1 cellular context compared by ENCODE assay signal in genomic region chr2:20635698-20636584, GRCh38.
A peak's percentile ranks its signal among the peaks of the same experiment; 100 is the strongest.
TF ChIP-seq lines count a peak whose summit lies in the region.

No MANE protein-coding gene starts in this region.

TF ChIP-seq in HepG2, 621 proteins besides CTCF, POLR2A, EP300 and RAD21 (continued from another document and continues in another):
- TF ChIP-seq ZNF646 (CRISPR knock-in tag; IDR thresholded peaks at IDR 0.05), result no peak
- TF ChIP-seq TCF7L2 (IDR thresholded peaks at IDR 0.05; ENCODE audit: low read depth, low read length), result no peak
- no peak for TF ChIP-seq ZFP90 (CRISPR knock-in tag; IDR thresholded peaks at IDR 0.05; ENCODE audit: borderline replicate concordance)
- peak; percentile 79; the same call in 1 of the 2 replicates for TF ChIP-seq ZNF33B (CRISPR knock-in tag; IDR thresholded peaks at IDR 0.05)
- peak; percentile 78 for TF ChIP-seq AGO2 (optimal IDR thresholded peaks at IDR 0.05; ENCODE audit: low read depth, low read length)
- TF ChIP-seq CC2D1A (CRISPR knock-in tag; IDR thresholded peaks at IDR 0.05), result no peak
- no peak for TF ChIP-seq EHMT2 (IDR thresholded peaks at IDR 0.05; ENCODE audit: borderline replicate concordance, low read depth, low read length)
- TF ChIP-seq HDAC1 (CRISPR knock-in tag; IDR thresholded peaks at IDR 0.05), result no peak
- TF ChIP-seq JDP2 (CRISPR knock-in tag; IDR thresholded peaks at IDR 0.05; ENCODE audit: borderline replicate concordance), result no peak
- TF ChIP-seq ZBTB26 (CRISPR knock-in tag; IDR thresholded peaks at IDR 0.05; ENCODE audit: borderline replicate concordance), result peak; percentile 63
- TF ChIP-seq ZNF563 (CRISPR knock-in tag; IDR thresholded peaks at IDR 0.05), result 0 out of 2 replicates have a peak, but pooled peaks have one; percentile 27
- TF ChIP-seq ZMYM4 (CRISPR knock-in tag; IDR thresholded peaks at IDR 0.05), result peak; percentile 79
- TF ChIP-seq KLF13 (CRISPR knock-in tag; IDR thresholded peaks at IDR 0.05), result no peak
- 0 out of 2 replicates have a peak, but pooled peaks have one; percentile 41 for TF ChIP-seq E2F5 (CRISPR knock-in tag; conservative IDR thresholded peaks at IDR 0.05)
- TF ChIP-seq ELF4 (CRISPR knock-in tag; IDR thresholded peaks at IDR 0.05; ENCODE audit: borderline replicate concordance), result no peak
- 0 out of 2 replicates have a peak, but pooled peaks have one; percentile 68 for TF ChIP-seq AHR (CRISPR knock-in tag; IDR thresholded peaks at IDR 0.05)
- TF ChIP-seq ZNF574 (CRISPR knock-in tag; IDR thresholded peaks at IDR 0.05), result peak; percentile 74
- no peak for TF ChIP-seq ZBTB34 (CRISPR knock-in tag; IDR thresholded peaks at IDR 0.05)
- TF ChIP-seq HOXA5 (CRISPR knock-in tag; IDR thresholded peaks at IDR 0.05), result no peak
- TF ChIP-seq ZNF326 (CRISPR knock-in tag; IDR thresholded peaks at IDR 0.05; ENCODE audit: borderline replicate concordance), result no peak
- TF ChIP-seq ZNF558 (CRISPR knock-in tag; IDR thresholded peaks at IDR 0.05; ENCODE audit: borderline replicate concordance), result no peak
- TF ChIP-seq ETS1 (CRISPR knock-in tag; IDR thresholded peaks at IDR 0.05), result no peak
- no peak for TF ChIP-seq SMARCE1 (IDR thresholded peaks at IDR 0.05; ENCODE audit: borderline replicate concordance)
- TF ChIP-seq ZMYM2 (CRISPR knock-in tag; IDR thresholded peaks at IDR 0.05), result no peak
- TF ChIP-seq ZNF281 (CRISPR knock-in tag; IDR thresholded peaks at IDR 0.05; ENCODE audit: borderline replicate concordance), result peak; percentile 50; the same call in 1 of the 2 replicates
- no peak for TF ChIP-seq SIN3B (IDR thresholded peaks at IDR 0.05; ENCODE audit: low read length)
- peak; percentile 58; the same call in 1 of the 2 replicates for TF ChIP-seq MTERF4 (CRISPR knock-in tag; IDR thresholded peaks at IDR 0.05)
- no peak for TF ChIP-seq NFAT5 (CRISPR knock-in tag; IDR thresholded peaks at IDR 0.05)
- TF ChIP-seq KDM5B (CRISPR knock-in tag; IDR thresholded peaks at IDR 0.05; ENCODE audit: borderline replicate concordance), result peak; percentile 87; the same call in 1 of the 2 replicates
- TF ChIP-seq DNMT3B (CRISPR knock-in tag; conservative IDR thresholded peaks at IDR 0.05), result 0 out of 2 replicates have a peak, but pooled peaks have one; percentile 32
- peak; percentile 76; the same call in 1 of the 2 replicates for TF ChIP-seq ZNF205 (CRISPR knock-in tag; IDR thresholded peaks at IDR 0.05)
- TF ChIP-seq ZNF510 (CRISPR knock-in tag; IDR thresholded peaks at IDR 0.05; ENCODE audit: low read depth), result peak; percentile 42; the same call in 1 of the 2 replicates
- TF ChIP-seq ZNF264 (CRISPR knock-in tag; IDR thresholded peaks at IDR 0.05), result 0 out of 2 replicates have a peak, but pooled peaks have one; percentile 10
- TF ChIP-seq THAP11 (CRISPR knock-in tag; IDR thresholded peaks at IDR 0.05), result peak; percentile 67
